Comparison of ENCODE assay signal across 8 cellular contexts in the genomic region with DNA sequence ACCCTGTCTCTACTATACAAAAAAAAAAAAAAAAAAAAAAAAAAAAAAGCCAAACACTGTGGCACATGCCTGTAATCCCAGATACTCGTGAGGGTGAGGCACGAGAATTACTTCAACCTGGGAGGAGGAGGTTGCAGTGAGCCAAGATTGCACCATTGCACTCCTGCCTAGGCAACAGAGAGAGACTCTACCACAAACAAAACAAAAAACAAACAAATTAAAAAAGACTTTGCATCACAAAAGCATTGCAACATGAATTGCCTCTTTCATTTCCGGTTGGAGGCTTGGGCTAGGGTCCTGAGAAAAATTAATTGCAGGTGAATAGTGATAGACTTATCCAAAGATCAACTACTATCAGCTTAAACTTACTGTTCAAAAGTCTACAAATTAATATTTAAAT.
"Had no signal": no experiment of that assay in that cellular context is flagged by ENCODE, and none has a peak within 500 bp of the region (broad histone marks: within the 10 kb centered on the region; RNA-seq: fewer than 3 reads in every experiment).

No MANE protein-coding gene starts in this region.

- FAIRE-seq: H54, HepG2 had no signal

- DNase-seq: GM23248, H9, HCEC 1CT, KBM-7 had no signal

- H3K4me3 ChIP-seq: GM23248 had no signal

- H3K27ac ChIP-seq: GM23248, HL-60, KMS-11 had no signal

- H3K9ac ChIP-seq: GM23248, KMS-11 had no signal

- H3K4me2 ChIP-seq: KMS-11 had no signal

- H2AFZ ChIP-seq: GM23248 had no signal

- ATAC-seq: HepG2 had no signal
